In genomic region chr19:19488875-19489690, GRCh38 we compare ENCODE assay signal across 8 cellular contexts. TPM values are rescaled to one million over a fixed set of nuclear protein-coding genes. Genes with fewer than 3 reads are reported as not detected.
DNase-seq lines count a peak whose midpoint lies in the region; ATAC-seq and TF ChIP-seq lines count a peak whose summit lies in the region.

No MANE protein-coding gene starts in this region.

- peak; percentile 60 for DNase-seq in GDM1 (lab: John Stamatoyannopoulos, UW)
- peak; percentile 69 for DNase-seq in NCI-H2029 treated with DMSO at 0.1 percent for 48 hours (lab: John Stamatoyannopoulos, UW)
- peak; percentile 95 for DNase-seq in activated CD4-positive, alpha-beta T cell treated with anti-CD3 and anti-CD28 coated beads for 36 hours
- peak; percentile 97 for DNase-seq in choroid plexus epithelial cell (ENCODE audit: low read depth)
- DNase-seq in kidney tubule cell (ENCODE audit: low spot score) = peak; percentile 98
- peak; percentile 56 to 64 for DNase-seq in stimulated activated CD4-positive, alpha-beta T cell treated with anti-CD3 and anti-CD28 coated beads, Interleukin-1b, Interleukin-23, amount 100 ng/mL, for 4 hours (ENCODE audit: low read depth in 2 of 2)

- H3K27me3 Mint-ChIP-seq in activated CD4-positive, alpha-beta T cell treated with anti-CD3 and anti-CD28 coated beads for 36 hours = no peaks in the 10 kb centered on the region

- H3K4me3 ChIP-seq in HEK293 (ENCODE audit: low read depth, low read length) (no peak overlapping the region; the same call in 1 of the 2 replicates), choroid plexus epithelial cell (ENCODE audit: low read depth, low read length) (peak overlapping the region; percentile 38)

- intact Hi-C loops in activated CD4-positive, alpha-beta T cell treated with anti-CD3 and anti-CD28 coated beads for 36 hours (cut with DNase I, micrococcal nuclease) = loop anchor here (1.0 to 2.0 kb wide), 8 partner anchors 30 to 456 kb away; partner anchors contain the start of genes MAU2 (in 2 of the 2), SUGP1 (in 2 of the 2), ARMC6 (in 1 of the 2) and BORCS8 (in 1 of the 2)

- CTCF ChIA-PET in HEK293 (lab: Yijun Ruan, JAX) = interaction anchor here (0.7 to 2.7 kb wide), 15 partner anchors 27 to 321 kb away, joined by 3 to 49 read pairs (median 5); partner anchors contain the start of gene GATAD2A
- CTCF ChIA-PET in activated CD4-positive, alpha-beta T cell treated with anti-CD3 and anti-CD28 coated beads for 36 hours (lab: Charles Lee) = interaction anchor here (0.6 to 6.9 kb wide), 20 partner anchors 8 to 343 kb away, joined by 3 to 123 read pairs (median 5); partner anchors contain the start of gene GATAD2A

- H3K27ac Mint-ChIP-seq in activated CD4-positive, alpha-beta T cell treated with anti-CD3 and anti-CD28 coated beads for 36 hours = peak overlapping the region; percentile 97

- no peak overlapping the region; the same call in 1 of the 2 replicates for H3K27ac ChIP-seq in HEK293 (ENCODE audit: extremely low read depth, low read depth, low read length)

- TF ChIP-seq CTCF in HEK293 (tag by site-specific recombination; IDR thresholded peaks at IDR 0.05) = no peak
- TF ChIP-seq CTCF in choroid plexus epithelial cell (conservative IDR thresholded peaks at IDR 0.05; ENCODE audit: low read depth, low read length) = no peak

- POLR2A ChIA-PET in HEK293 (lab: Yijun Ruan, JAX) = interaction anchor here (2.0 kb wide), 1 partner anchor 83 kb away, joined by 10 read pairs; the partner anchor contains the start of gene GATAD2A
- POLR2A ChIA-PET in activated CD4-positive, alpha-beta T cell treated with anti-CD3 and anti-CD28 coated beads for 36 hours (lab: Charles Lee) = interaction anchor here (0.6 to 1.9 kb wide), 5 partner anchors 27 to 286 kb away, joined by 3 to 7 read pairs (median 4); partner anchors contain the start of genes GATAD2A, NDUFA13, NR2C2AP and TSSK6

- peaks cover 13% of the 10 kb centered on the region for H3K36me3 Mint-ChIP-seq in activated CD4-positive, alpha-beta T cell treated with anti-CD3 and anti-CD28 coated beads for 36 hours (ENCODE audit: low read depth)

- peak; percentile 93 for ATAC-seq in activated CD4-positive, alpha-beta T cell treated with anti-CD3 and anti-CD28 coated beads for 36 hours
- ATAC-seq in GM21576 (IDR thresholded peaks at IDR 0.05; ENCODE audit: unreplicated experiment) = no peak

- H3K36me3 ChIP-seq in HEK293 (ENCODE audit: control insufficient read depth in 2 of 2, insufficient read depth in 1 of 2, low read length in 2 of 2) = peaks cover 0 to 36% of the 10 kb centered on the region in 2 experiments; a peak in 1 of 3 replicates

- H3K4me1 ChIP-seq in HEK293 (ENCODE audit: control insufficient read depth, insufficient read depth, low read length) = peaks cover 11% of the 10 kb centered on the region

- H3K9me3 ChIP-seq in HEK293 (ENCODE audit: control insufficient read depth, insufficient read depth, low read depth, low read length) = no peaks in the 10 kb centered on the region

- peaks cover 57% of the 10 kb centered on the region for H3K4me1 Mint-ChIP-seq in activated CD4-positive, alpha-beta T cell treated with anti-CD3 and anti-CD28 coated beads for 36 hours

- H3K9me3 Mint-ChIP-seq in activated CD4-positive, alpha-beta T cell treated with anti-CD3 and anti-CD28 coated beads for 36 hours (ENCODE audit: low read depth) = no peaks in the 10 kb centered on the region

- H3K4me3 Mint-ChIP-seq in activated CD4-positive, alpha-beta T cell treated with anti-CD3 and anti-CD28 coated beads for 36 hours = peak overlapping the region; percentile 43

TF ChIP-seq in HEK293, 187 proteins besides CTCF, POLR2A, EP300 and RAD21:
- TF ChIP-seq ZNF747 (tag by site-specific recombination; IDR thresholded peaks at IDR 0.05) (no peak), ZNF530 (tag by site-specific recombination; IDR thresholded peaks at IDR 0.05; ENCODE audit: low read depth) (no peak), ZIC2 (tag by site-specific recombination; IDR thresholded peaks at IDR 0.05) (peak; percentile 72), ZBTB17 (tag by site-specific recombination; IDR thresholded peaks at IDR 0.05) (no peak), WT1 (tag by site-specific recombination; IDR thresholded peaks at IDR 0.05) (peak; percentile 74), IKZF3 (tag by site-specific recombination; IDR thresholded peaks at IDR 0.05) (0 out of 2 replicates have a peak, but pooled peaks have one; percentile 1), ZBTB21 (tag by site-specific recombination; IDR thresholded peaks at IDR 0.05) (peak; percentile 33; the same call in 1 of the 2 replicates), YY1 (tag by site-specific recombination; IDR thresholded peaks at IDR 0.05) (peak; percentile 46; the same call in 1 of the 2 replicates), YY2 (tag by site-specific recombination; IDR thresholded peaks at IDR 0.05) (0 out of 2 replicates have a peak, but pooled peaks have one; percentile 53), ZNF629 (tag by site-specific recombination; IDR thresholded peaks at IDR 0.05) (peak; percentile 74), SP7 (tag by site-specific recombination; IDR thresholded peaks at IDR 0.05) (peak; percentile 13; the same call in 1 of the 2 replicates), ZNF366 (tag by site-specific recombination; conservative IDR thresholded peaks at IDR 0.05) (0 out of 2 replicates have a peak, but pooled peaks have one; percentile 10), SP2 (tag by site-specific recombination; IDR thresholded peaks at IDR 0.05) (peak; percentile 48), ZEB2 (tag by site-specific recombination; IDR thresholded peaks at IDR 0.05) (peak; percentile 32; the same call in 1 of the 2 replicates), SCRT2 (tag by site-specific recombination; IDR thresholded peaks at IDR 0.05) (peak; percentile 62), ZNF16 (tag by site-specific recombination; IDR thresholded peaks at IDR 0.05; ENCODE audit: low read depth) (no peak), ZSCAN18 (tag by site-specific recombination; IDR thresholded peaks at IDR 0.05) (no peak), PRDM1 (tag by site-specific recombination; IDR thresholded peaks at IDR 0.05) (0 out of 2 replicates have a peak, but pooled peaks have one; percentile 5), ZNF416 (tag by site-specific recombination; IDR thresholded peaks at IDR 0.05) (no peak), ATF2 (tag by site-specific recombination; IDR thresholded peaks at IDR 0.05; ENCODE audit: low read depth) (peak; percentile 93), KLF1 (tag by site-specific recombination; IDR thresholded peaks at IDR 0.05) (peak; percentile 22; the same call in 1 of the 2 replicates), ZNF610 (tag by site-specific recombination; IDR thresholded peaks at IDR 0.05; ENCODE audit: borderline replicate concordance) (no peak)
- TF ChIP-seq, protein P1, sequence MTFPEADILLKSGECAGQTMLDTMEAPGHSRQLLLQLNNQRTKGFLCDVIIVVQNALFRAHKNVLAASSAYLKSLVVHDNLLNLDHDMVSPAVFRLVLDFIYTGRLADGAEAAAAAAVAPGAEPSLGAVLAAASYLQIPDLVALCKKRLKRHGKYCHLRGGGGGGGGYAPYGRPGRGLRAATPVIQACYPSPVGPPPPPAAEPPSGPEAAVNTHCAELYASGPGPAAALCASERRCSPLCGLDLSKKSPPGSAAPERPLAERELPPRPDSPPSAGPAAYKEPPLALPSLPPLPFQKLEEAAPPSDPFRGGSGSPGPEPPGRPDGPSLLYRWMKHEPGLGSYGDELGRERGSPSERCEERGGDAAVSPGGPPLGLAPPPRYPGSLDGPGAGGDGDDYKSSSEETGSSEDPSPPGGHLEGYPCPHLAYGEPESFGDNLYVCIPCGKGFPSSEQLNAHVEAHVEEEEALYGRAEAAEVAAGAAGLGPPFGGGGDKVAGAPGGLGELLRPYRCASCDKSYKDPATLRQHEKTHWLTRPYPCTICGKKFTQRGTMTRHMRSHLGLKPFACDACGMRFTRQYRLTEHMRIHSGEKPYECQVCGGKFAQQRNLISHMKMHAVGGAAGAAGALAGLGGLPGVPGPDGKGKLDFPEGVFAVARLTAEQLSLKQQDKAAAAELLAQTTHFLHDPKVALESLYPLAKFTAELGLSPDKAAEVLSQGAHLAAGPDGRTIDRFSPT (tag by site-specific recombination; IDR thresholded peaks at IDR 0.05) = peak; percentile 64

RNA-seq across cellular contexts. Expression of gene TSSK6, which starts 26.3 kb away (rescaled TPM):
- 1 to 10 TPM; 3.8 to 4.4 TPM for total RNA-seq in activated CD4-positive, alpha-beta T cell treated with anti-CD3 and anti-CD28 coated beads for 36 hours

RNA-seq across cellular contexts. Expression of gene NDUFA13, which starts 26.9 kb away (rescaled TPM):
- total RNA-seq in activated CD4-positive, alpha-beta T cell treated with anti-CD3 and anti-CD28 coated beads for 36 hours = 100 to 1,000 TPM; 310 to 323 TPM

RNA-seq across cellular contexts. Expression of gene YJEFN3, which starts 39.6 kb away (rescaled TPM):
- total RNA-seq in activated CD4-positive, alpha-beta T cell treated with anti-CD3 and anti-CD28 coated beads for 36 hours = 10 to 100 TPM; 10.7 to 11.4 TPM

RNA-seq across cellular contexts. Expression of gene CILP2, which starts 49.0 kb away (rescaled TPM):
- total RNA-seq in activated CD4-positive, alpha-beta T cell treated with anti-CD3 and anti-CD28 coated beads for 36 hours = under 1 TPM; 0.19 to 0.27 TPM
